Comparison of ENCODE assay signal across 9 cellular contexts in the genomic region with DNA sequence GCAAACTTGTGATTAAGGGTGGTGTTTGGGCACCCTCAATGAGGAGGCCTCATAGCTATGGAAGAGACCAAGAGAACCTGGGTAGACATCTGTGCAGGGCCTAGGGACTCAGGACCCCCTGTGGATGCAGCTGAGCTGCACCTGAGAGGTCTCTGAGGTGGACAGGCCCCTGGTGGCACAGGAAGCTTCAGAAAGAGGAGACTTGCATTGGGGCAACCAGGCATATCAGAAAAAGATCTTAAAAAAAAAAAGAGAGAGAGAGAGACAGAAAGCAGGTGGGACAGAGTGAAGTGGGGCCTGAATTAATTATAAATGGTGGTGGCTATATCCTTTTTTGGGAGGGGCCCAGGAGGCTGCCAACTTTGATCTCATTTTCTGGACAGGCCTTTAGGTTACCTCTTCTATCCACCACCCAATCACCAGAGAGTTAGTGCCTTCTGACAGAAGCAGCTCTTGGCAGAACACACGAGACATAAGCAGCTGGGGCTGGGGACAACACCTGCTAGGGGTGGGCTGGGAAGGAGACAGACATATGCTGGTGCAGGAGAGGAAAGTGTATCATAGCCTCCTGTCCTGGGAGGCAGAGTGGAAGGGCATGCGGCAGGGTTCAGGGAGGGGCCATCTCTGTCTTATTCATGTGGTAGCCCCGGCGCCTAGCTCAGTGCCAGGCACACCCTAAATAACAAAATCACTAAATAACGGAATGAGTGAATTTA.
DNase-seq lines count a peak whose midpoint lies in the region; ATAC-seq and TF ChIP-seq lines count a peak whose summit lies in the region.
"Had no signal": no experiment of that assay in that cellular context is flagged by ENCODE, and none has a peak within 500 bp of the region (broad histone marks: within the 10 kb centered on the region; RNA-seq: fewer than 3 reads in every experiment).

No MANE protein-coding gene starts in this region.

- ATAC-seq in GM18502 (IDR thresholded peaks at IDR 0.05; ENCODE audit: poor library complexity, unreplicated experiment), result no peak
- ATAC-seq in HG02571 (IDR thresholded peaks at IDR 0.05; ENCODE audit: unreplicated experiment), result no peak

- DNase-seq in AG04449 (ENCODE audit: low read depth, low spot score) (no peak), NCI-H1105 (lab: John Stamatoyannopoulos, UW) (peak; percentile 58), T-helper 9 cell (no peak)
- no peak for DNase-seq in central memory CD4-positive, alpha-beta T cell
- DNase-seq: activated gamma-delta T cell treated with Interleukin-2 at 50 U/mL for 16 hours had no signal

- peaks cover 0 to 6% of the 10 kb centered on the region in 2 donors for H3K36me3 ChIP-seq in muscle layer of duodenum (ENCODE audit: control insufficient read depth in 1 of 2, insufficient read depth in 2 of 2, low read length in 2 of 2)

- no peaks in the 10 kb centered on the region for H3K27me3 ChIP-seq in muscle layer of duodenum (ENCODE audit: low read depth, low read length)

- POLR2A ChIA-PET in AG04449 (lab: Yijun Ruan, JAX), result interaction anchor here (1.0 to 4.5 kb wide), 3 partner anchors 30 to 143 kb away, joined by 3 to 82 read pairs (median 12); a partner anchor contains a TSS

- no peaks in the 10 kb centered on the region for H3K9me3 ChIP-seq in muscle layer of duodenum (ENCODE audit: control insufficient read depth in 1 of 2, low read length in 2 of 2)

- H3K27ac ChIP-seq in angular gyrus (ENCODE audit: low read depth, low read length) (peak overlapping the region; percentile 98), muscle layer of duodenum (ENCODE audit: low read length) (peak overlapping the region; percentile 97)

- H3K4me1 ChIP-seq in muscle layer of duodenum (ENCODE audit: control insufficient read depth in 1 of 2, insufficient read depth in 2 of 2, low read length in 2 of 2), result peaks cover 66 to 67% of the 10 kb centered on the region in 2 donors

- no peak for TF ChIP-seq CTCF in AG04449 (IDR thresholded peaks at IDR 0.05; ENCODE audit: insufficient read depth, low read length, missing control alignments)

- H3K4me3 ChIP-seq in AG04449 (ENCODE audit: low read depth, low read length) (peak overlapping the region; percentile 19), muscle layer of duodenum (ENCODE audit: low read depth in 1 of 2, low read length in 2 of 2) (peak overlapping the region; percentile 2 to 60)

- CTCF ChIA-PET in AG04449 (lab: Yijun Ruan, JAX), result interaction anchor here (0.7 to 20.0 kb wide), 19 partner anchors 8 to 141 kb away, joined by 3 to 484 read pairs (median 6); a partner anchor contains a TSS
